10 cellular contexts compared by ENCODE assay signal in the genomic region with DNA sequence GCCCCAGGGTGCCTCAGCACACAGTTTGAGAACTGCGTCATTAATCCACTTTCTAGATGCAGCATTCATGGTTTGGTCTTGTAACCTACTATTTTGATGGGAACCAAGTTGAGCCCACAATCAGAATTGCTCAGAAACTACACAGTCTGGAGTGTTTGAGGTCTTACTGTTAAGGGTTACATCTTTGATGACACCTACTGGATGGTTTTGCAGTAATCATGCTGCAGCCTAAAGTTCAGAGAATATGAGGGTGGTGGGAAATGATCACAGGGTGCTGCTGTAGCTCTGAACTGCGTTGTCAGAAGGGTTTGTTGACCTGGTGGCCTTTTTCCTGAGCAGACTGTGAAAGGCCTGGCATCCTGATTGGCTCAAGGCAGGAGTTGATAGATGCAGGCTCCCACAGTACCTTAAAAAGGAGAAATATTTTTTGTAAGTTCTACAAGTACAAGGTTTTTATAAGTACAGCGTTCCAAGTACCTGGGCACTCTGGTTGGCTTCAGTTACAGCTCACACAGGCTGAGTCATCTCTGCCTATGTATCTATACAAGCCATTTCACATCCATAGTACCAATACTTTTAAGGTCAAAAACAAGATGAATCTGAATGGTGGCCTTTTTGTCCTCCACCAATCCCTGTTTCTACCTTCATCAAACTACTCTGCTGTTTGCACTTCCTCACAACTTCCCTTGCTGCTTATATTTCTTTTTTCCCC.
A peak's percentile ranks its signal among the peaks of the same experiment; 100 is the strongest.
DNase-seq lines count a peak whose midpoint lies in the region; ATAC-seq, FAIRE-seq and TF ChIP-seq lines count a peak whose summit lies in the region.
"Had no signal": no experiment of that assay in that cellular context is flagged by ENCODE, and none has a peak within 500 bp of the region (broad histone marks: within the 10 kb centered on the region; RNA-seq: fewer than 3 reads in every experiment).

No MANE protein-coding gene starts in this region.

- no peak for FAIRE-seq in GM12892 (lab: Jason Lieb, UNC)

- H3K27ac Mint-ChIP-seq in activated naive CD8-positive, alpha-beta T cell treated with anti-CD3 and anti-CD28 coated beads for 36 hours: peak overlapping the region; percentile 75

- H3K4me1 Mint-ChIP-seq in activated naive CD8-positive, alpha-beta T cell treated with anti-CD3 and anti-CD28 coated beads for 36 hours: peaks cover 25% of the 10 kb centered on the region

- peak; percentile 20 for ATAC-seq in HG03280 (IDR thresholded peaks at IDR 0.05; ENCODE audit: unreplicated experiment)
- no peak for ATAC-seq in GM21423 (IDR thresholded peaks at IDR 0.05; ENCODE audit: unreplicated experiment)
- ATAC-seq in GM19397 (IDR thresholded peaks at IDR 0.05; ENCODE audit: unreplicated experiment): no peak

- DNase-seq in EL (peak; percentile 19), lung microvascular endothelial cell (ENCODE audit: low read depth in 2 of 2) (peak; percentile 11 to 12), GM12892 (ENCODE audit: insufficient read length) (no peak)
- DNase-seq in activated naive CD8-positive, alpha-beta T cell treated with anti-CD3 and anti-CD28 coated beads for 36 hours: no peak
- DNase-seq in stimulated activated CD4-positive, alpha-beta T cell treated with anti-CD3 and anti-CD28 coated beads, Interleukin-12 subunit alpha, Interleukin-12 subunit beta, amount 100 ng/mL, for 4 hours: no peak
- DNase-seq: esophagus squamous epithelium, GOT3 had no signal

- H3K36me3 Mint-ChIP-seq in activated naive CD8-positive, alpha-beta T cell treated with anti-CD3 and anti-CD28 coated beads for 36 hours: peaks cover 21% of the 10 kb centered on the region

- no peaks in the 10 kb centered on the region for H3K9me3 Mint-ChIP-seq in activated naive CD8-positive, alpha-beta T cell treated with anti-CD3 and anti-CD28 coated beads for 36 hours

- no peaks in the 10 kb centered on the region for H3K27me3 Mint-ChIP-seq in activated naive CD8-positive, alpha-beta T cell treated with anti-CD3 and anti-CD28 coated beads for 36 hours

- no peak for TF ChIP-seq POLR2A in GM12892 (IDR thresholded peaks at IDR 0.05; ENCODE audit: low read depth, low read length)

- no peak overlapping the region for H3K4me3 Mint-ChIP-seq in activated naive CD8-positive, alpha-beta T cell treated with anti-CD3 and anti-CD28 coated beads for 36 hours

Comparison
In these comparisons a context has a peak if more than half of its experiments do, and no peak if none do; other contexts are left out.
1. DNase-seq: peak in EL (single experiment) and lung microvascular endothelial cell (2 of 2); none in activated naive CD8-positive, alpha-beta T cell treated with anti-CD3 and anti-CD28 coated beads for 36 hours (single experiment), GM12892 (single experiment) and stimulated activated CD4-positive, alpha-beta T cell treated with anti-CD3 and anti-CD28 coated beads, Interleukin-12 subunit alpha, Interleukin-12 subunit beta, amount 100 ng/mL, for 4 hours (single experiment).